ENCODE assay signal across 12 cellular contexts in the genomic region with DNA sequence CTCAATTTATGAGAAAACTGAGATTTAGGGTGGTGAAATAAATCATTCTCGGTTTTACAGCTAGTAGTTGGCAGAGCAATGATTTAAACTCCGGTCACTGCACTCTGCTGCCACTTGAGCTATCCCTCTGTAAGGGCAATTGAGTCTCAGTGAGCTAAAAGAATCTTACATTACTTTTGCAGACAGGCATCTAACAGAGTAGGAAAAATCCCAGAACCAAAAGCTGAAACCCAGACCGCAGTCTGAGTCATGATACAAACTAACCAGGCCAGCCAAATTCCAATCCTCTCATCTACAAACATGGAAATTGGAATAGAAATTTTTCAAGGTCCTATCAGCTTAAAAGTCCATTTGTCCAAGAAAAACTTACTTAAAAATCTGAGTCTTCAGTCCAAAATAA.
A peak's percentile ranks its signal among the peaks of the same experiment; 100 is the strongest.
DNase-seq lines count a peak whose midpoint lies in the region; ATAC-seq and TF ChIP-seq lines count a peak whose summit lies in the region.
"Had no signal": no experiment of that assay in that cellular context is flagged by ENCODE, and none has a peak within 500 bp of the region (broad histone marks: within the 10 kb centered on the region; RNA-seq: fewer than 3 reads in every experiment).

No MANE protein-coding gene starts in this region.

- no peak for TF ChIP-seq CTCF in epithelial cell of esophagus (IDR thresholded peaks at IDR 0.05; ENCODE audit: insufficient read depth, low read depth, low read length, missing control alignments)

- DNase-seq in A172 (ENCODE audit: low spot score) (peak; percentile 90), M059J (ENCODE audit: low read depth) (peak; percentile 96), epithelial cell of esophagus (ENCODE audit: low read depth) (peak; percentile 22), mucosa of gallbladder (ENCODE audit: low spot score) (peak; percentile 49), NK-92 (lab: John Stamatoyannopoulos, UW; ENCODE audit: unreplicated experiment) (no peak), NCI-H1092 treated with DMSO at 0.1 percent for 48 hours (lab: John Stamatoyannopoulos, UW) (no peak)
- DNase-seq: AML-193; central memory CD4-positive, alpha-beta T cell; NCI-H1417; WERI-Rb-1 had no signal

- no peak for ATAC-seq in HG03469 (IDR thresholded peaks at IDR 0.05; ENCODE audit: unreplicated experiment)
- no peak for ATAC-seq in GM18868 (IDR thresholded peaks at IDR 0.05; ENCODE audit: unreplicated experiment)

- no peak overlapping the region for H3K4me3 ChIP-seq in epithelial cell of esophagus (ENCODE audit: low read length)

Comparison
In these comparisons a context has a peak if more than half of its experiments do, and no peak if none do; other contexts are left out.
1. DNase-seq: peak in A172 (single experiment), M059J (single experiment), epithelial cell of esophagus (single experiment) and mucosa of gallbladder (single experiment); none in NK-92 (single experiment) and NCI-H1092 treated with DMSO at 0.1 percent for 48 hours (single experiment).